ENCODE assay signal across 9 cellular contexts in the genomic region with DNA sequence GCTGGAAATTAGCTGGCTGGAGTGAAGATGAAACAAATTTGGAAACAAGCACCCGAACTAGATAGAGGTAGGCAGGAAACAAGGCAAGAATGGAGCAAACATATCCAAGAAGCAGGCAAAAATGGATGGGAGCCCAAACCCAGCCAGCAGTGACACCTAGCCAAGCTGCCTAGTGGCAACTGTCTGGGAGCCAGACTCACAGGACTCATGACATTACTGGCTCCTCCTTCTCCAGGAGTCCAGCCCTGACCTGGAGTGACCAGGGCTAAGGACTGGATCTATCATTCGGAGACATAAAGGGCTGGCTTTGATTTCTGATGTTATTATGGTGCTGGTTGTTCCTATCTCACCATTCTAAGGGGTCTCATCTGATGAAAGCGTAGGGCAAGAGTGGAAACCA. TPM values are rescaled to one million over a fixed set of nuclear protein-coding genes. Genes with fewer than 3 reads are reported as not detected.
"Had no signal": no experiment of that assay in that cellular context is flagged by ENCODE, and none has a peak within 500 bp of the region (broad histone marks: within the 10 kb centered on the region; RNA-seq: fewer than 3 reads in every experiment).

No MANE protein-coding gene starts in this region.

- H3K27ac Mint-ChIP-seq: GM23338, H9, HFFc6 had no signal

- H2AFZ ChIP-seq: GM23248, GM23338 had no signal

- H3K4me1 ChIP-seq: HAP-1 had no signal

- H3K4me1 Mint-ChIP-seq: GM23338 had no signal

- H3K9me3 ChIP-seq: HAP-1 had no signal

- H3K36me3 ChIP-seq: HAP-1 had no signal

- H3K27ac ChIP-seq: GM23248 had no signal

- DNase-seq: GM23248, GOT3, H7, H9, HCEC 1CT, HFFc6 had no signal

- H3K4me2 ChIP-seq: GM23338 had no signal

- H3K4me3 ChIP-seq: GM23248, GM23338, HAP-1 had no signal

- H3K9me3 Mint-ChIP-seq: GM23338, HFFc6 had no signal

- H3K4me3 Mint-ChIP-seq: GM23338, H9, HFFc6 had no signal

- H3K9ac ChIP-seq: GM23248 had no signal

RNA-seq across cellular contexts. Expression of a gene that starts 21.3 kb away (rescaled TPM):
- total RNA-seq: H4, H9, HFFc6 had no signal
- polyA plus RNA-seq: GM23338 had no signal
